ENCODE assay signal across 16 cellular contexts in genomic region chr13:92681239-92681638, GRCh38.
DNase-seq lines count a peak whose midpoint lies in the region; ATAC-seq, FAIRE-seq and TF ChIP-seq lines count a peak whose summit lies in the region.
"Had no signal": no experiment of that assay in that cellular context is flagged by ENCODE, and none has a peak within 500 bp of the region (broad histone marks: within the 10 kb centered on the region; RNA-seq: fewer than 3 reads in every experiment).

No MANE protein-coding gene starts in this region.

- no peak overlapping the region for H3K4me2 ChIP-seq in H1 (ENCODE audit: insufficient read depth in 1 of 2, low read depth in 2 of 2, low read length in 2 of 2)
- H3K4me2 ChIP-seq: BLaER1 had no signal

- H3K9ac ChIP-seq in H1 (replicated peaks in 1 of 4; ENCODE audit: extremely low read depth in 1 of 4, low read depth in 3 of 4, low read length in 3 of 4): no peak overlapping the region
- H3K9ac ChIP-seq: BLaER1 had no signal

- 87% methylated on average over 4 of the region's 4 CpGs; no CpG with 5 or more reads in 1 of the 2 experiments for WGBS in H1 (ENCODE audit: extremely low coverage in 1 of 2, insufficient coverage in 1 of 2, insufficient read length in 1 of 2, insufficient replicate concordance in 2 of 2, low coverage in 1 of 2, low lambda C conversion rate in 2 of 2, missing lambda C conversion rate in 1 of 2), 2 experiments

- H2BK20ac ChIP-seq in H1 (ENCODE audit: low read length): no peak overlapping the region

- H3K56ac ChIP-seq in H1 (replicated peaks; ENCODE audit: insufficient read length, low read depth, low read length): no peak overlapping the region

- no peaks in the 10 kb centered on the region for H4K20me1 ChIP-seq in H1 (replicated peaks in 1 of 2; ENCODE audit: control insufficient read depth in 1 of 2, insufficient read depth in 2 of 2, low read length in 2 of 2)
- H4K20me1 ChIP-seq: BLaER1 had no signal

- no peaks in the 10 kb centered on the region for H3K79me2 ChIP-seq in H1 (ENCODE audit: control insufficient read depth in 1 of 2, insufficient read depth in 2 of 2, low read length in 2 of 2)

- no peaks in the 10 kb centered on the region for H3K36me3 ChIP-seq in H1 (ENCODE audit: control insufficient read depth in 2 of 4, insufficient read depth in 4 of 4, low read length in 3 of 4)
- H3K36me3 ChIP-seq: BLaER1 had no signal

- H3K14ac ChIP-seq in H1 (ENCODE audit: insufficient read length): no peak overlapping the region

- TF ChIP-seq CTCF in H1 (IDR thresholded peaks at IDR 0.05; ENCODE audit: control extremely low read depth in 1 of 3, insufficient read depth in 1 of 3, low read depth in 1 of 3, low read length in 3 of 3) (no peak), dorsolateral prefrontal cortex (IDR thresholded peaks at IDR 0.05 in 54 of 56, conservative IDR thresholded peaks at IDR 0.05 in 2 of 56; ENCODE audit: low read depth in 1 of 56, partially characterized antibody in 56 of 56) (no peak)

- no peak overlapping the region for H4K5ac ChIP-seq in H1 (ENCODE audit: insufficient read length, low read depth, low read length)

- H3K27ac ChIP-seq in H1 (ENCODE audit: low read depth, low read length): no peak overlapping the region
- no peak overlapping the region for H3K27ac ChIP-seq in dorsolateral prefrontal cortex
- H3K27ac ChIP-seq: BLaER1, HL-60 had no signal

- H3K4me3 ChIP-seq in H1 (ENCODE audit: extremely low read depth in 1 of 4, insufficient read depth in 2 of 4, low read depth in 3 of 4, low read length in 4 of 4) (no peak overlapping the region), dorsolateral prefrontal cortex (no peak overlapping the region)
- H3K4me3 ChIP-seq: BLaER1, GM12878 had no signal

- H2BK15ac ChIP-seq in H1 (ENCODE audit: low read length): no peak overlapping the region

- no peak for TF ChIP-seq EP300 in H1 (IDR thresholded peaks at IDR 0.05; ENCODE audit: borderline replicate concordance in 1 of 2, low read depth in 2 of 2, low read length in 2 of 2)

- intact Hi-C loops in dorsolateral prefrontal cortex (cut with DNase I): no loop called here

- CTCF ChIA-PET in H1 (lab: Charles Lee; ENCODE audit: partially characterized antibody): interaction anchor here (0.7 kb wide), 1 partner anchor 11 kb away, joined by 3 read pairs; no protein-coding TSS in a partner anchor

- no peaks in the 10 kb centered on the region for H3K4me1 ChIP-seq in H1 (replicated peaks in 1 of 4; ENCODE audit: control insufficient read depth in 3 of 4, insufficient read depth in 4 of 4, low read length in 3 of 4)
- H3K4me1 ChIP-seq: BLaER1 had no signal

- no peak overlapping the region for H4K91ac ChIP-seq in H1 (replicated peaks; ENCODE audit: insufficient read length, low read length)

- no peak for TF ChIP-seq POLR2A in H1 (IDR thresholded peaks at IDR 0.05; ENCODE audit: control extremely low read depth in 1 of 2, low read depth in 2 of 2, low read length in 2 of 2)

- no peak overlapping the region for H2AK5ac ChIP-seq in H1 (ENCODE audit: low read depth, low read length)

- no peak overlapping the region for H2BK5ac ChIP-seq in H1 (ENCODE audit: low read depth, low read length)

- H3K23ac ChIP-seq in H1 (ENCODE audit: insufficient read length): no peak overlapping the region

- H3K18ac ChIP-seq in H1 (ENCODE audit: extremely low read depth, low read length): no peak overlapping the region

- ATAC-seq in GM19324 (IDR thresholded peaks at IDR 0.05; ENCODE audit: low FRiP score, unreplicated experiment) (no peak), GM21360 (IDR thresholded peaks at IDR 0.05; ENCODE audit: unreplicated experiment) (no peak)
- ATAC-seq: GM12878 had no signal

- no peak for FAIRE-seq in H1 (lab: Jason Lieb, UNC)
- FAIRE-seq: GM12878, GM18507 had no signal

- no peak overlapping the region; the same call in 1 of the 2 replicates for H2BK12ac ChIP-seq in H1 (ENCODE audit: low read depth, low read length)

- H4K8ac ChIP-seq in H1 (ENCODE audit: extremely low read depth, insufficient read depth, low read length): no peak overlapping the region

- DNase-seq in ELF-1 (ENCODE audit: low read depth, low spot score) (peak; percentile 32), NCI-H226 (peak; percentile 15), H1 (ENCODE audit: low read depth in 1 of 2, low spot score in 2 of 2) (no peak), iPS-NIHi7 (ENCODE audit: extremely low spot score) (peak; percentile 13), NCI-H146 (lab: John Stamatoyannopoulos, UW) (no peak), dorsolateral prefrontal cortex (no peak)
- DNase-seq: 8988T; AML-193; CD8-positive, alpha-beta memory T cell; DMS53 had no signal

- H3K23me2 ChIP-seq in H1 (ENCODE audit: low read depth, low read length): no peaks in the 10 kb centered on the region

- H3K4ac ChIP-seq in H1 (replicated peaks; ENCODE audit: insufficient read length, low read depth, low read length): no peak overlapping the region

- H2AFZ ChIP-seq in H1 (ENCODE audit: low read length): no peak overlapping the region

- H3K27me3 ChIP-seq in H1 (replicated peaks in 1 of 4; ENCODE audit: control insufficient read depth in 3 of 4, extremely low read depth in 1 of 4, insufficient read depth in 3 of 4, low read length in 3 of 4) (no peaks in the 10 kb centered on the region), dorsolateral prefrontal cortex (no peaks in the 10 kb centered on the region)
- H3K27me3 ChIP-seq: BLaER1 had no signal

- TF ChIP-seq RAD21 in H1 (IDR thresholded peaks at IDR 0.05 in 1 of 2, conservative IDR thresholded peaks at IDR 0.05 in 1 of 2; ENCODE audit: low read depth in 2 of 2, low read length in 2 of 2): no peak

- no peak overlapping the region for H2BK120ac ChIP-seq in H1 (replicated peaks; ENCODE audit: low read depth, low read length)

- H3K9me3 ChIP-seq in H1 (ENCODE audit: insufficient read depth in 2 of 2, low read depth in 1 of 2, low read length in 1 of 2): no peaks in the 10 kb centered on the region
- H3K9me3 ChIP-seq: BLaER1 had no signal

- POLR2A ChIA-PET in H1 (lab: Charles Lee; ENCODE audit: partially characterized antibody): no interaction called here

- no peaks in the 10 kb centered on the region for H3K79me1 ChIP-seq in H1 (ENCODE audit: low read depth, low read length)

TF ChIP-seq in H1, 55 proteins besides CTCF, POLR2A, EP300 and RAD21:
- peak; percentile 86 for TF ChIP-seq TEAD4 (IDR thresholded peaks at IDR 0.05; ENCODE audit: low read depth, low read length)
- TF ChIP-seq RBBP5 (IDR thresholded peaks at IDR 0.05; ENCODE audit: borderline replicate concordance, low read depth, low read length): no peak
- peak; percentile 77 for TF ChIP-seq SRF (IDR thresholded peaks at IDR 0.05; ENCODE audit: low read depth, low read length)
- no peak for TF ChIP-seq BCL11A (IDR thresholded peaks at IDR 0.05; ENCODE audit: low read depth in 2 of 2, low read length in 2 of 2)
- TF ChIP-seq PHF8 (conservative IDR thresholded peaks at IDR 0.05; ENCODE audit: low read depth, low read length): no peak

Comparison
In these comparisons a context has a peak if more than half of its experiments do, and no peak if none do; other contexts are left out.
1. DNase-seq: peak in ELF-1 (single experiment), NCI-H226 (single experiment) and iPS-NIHi7 (single experiment); none in H1 (0 of 2), NCI-H146 (single experiment) and dorsolateral prefrontal cortex (0 of 10).